In genomic region chr11:2270322-2271076, GRCh38 we compare ENCODE assay signal across 8 cellular contexts. TPM values are rescaled to one million over a fixed set of nuclear protein-coding genes. Genes with fewer than 3 reads are reported as not detected.
DNase-seq lines count a peak whose midpoint lies in the region; ATAC-seq, FAIRE-seq and TF ChIP-seq lines count a peak whose summit lies in the region.

ASCL2 (minus strand) TSS chr11:2270588; CDS start chr11:2270332, 256 bp downstream.

- H3K9me3 ChIP-seq in parathyroid adenoma (ENCODE audit: control insufficient read depth, low read length) (no peaks in the 10 kb centered on the region), kidney (ENCODE audit: control insufficient read depth in 1 of 2, low read length in 2 of 2) (no peaks in the 10 kb centered on the region)

- peaks cover 69% of the 10 kb centered on the region for H3K27me3 ChIP-seq in foreskin keratinocyte
- no peaks in the 10 kb centered on the region for H3K27me3 ChIP-seq in parathyroid adenoma (ENCODE audit: control insufficient read depth, insufficient read depth, low read length)

- CTCF ChIA-PET in RWPE1 (lab: Yijun Ruan, JAX), result interaction anchor here (0.5 to 1.4 kb wide), 12 partner anchors 28 to 150 kb away, joined by 3 to 7 read pairs (median 4); no protein-coding TSS in a partner anchor

- H3K36me3 ChIP-seq in parathyroid adenoma (ENCODE audit: control insufficient read depth, insufficient read depth, low read length) (no peaks in the 10 kb centered on the region), kidney (ENCODE audit: control insufficient read depth in 1 of 2, insufficient read depth in 2 of 2, low read length in 2 of 2) (no peaks in the 10 kb centered on the region)

- H3K27ac ChIP-seq in RWPE1 (peak within 1 kb of the TSS; percentile 89), foreskin keratinocyte (no peak within 1 kb of the TSS), parathyroid adenoma (no peak within 1 kb of the TSS), kidney (ENCODE audit: low read depth in 2 of 2, low read length in 2 of 2) (no peak within 1 kb of the TSS)

- intact Hi-C loops in kidney (cut with DNase I), result no loop called here

- H3K4me1 ChIP-seq in foreskin keratinocyte (no peaks in the 10 kb centered on the region), parathyroid adenoma (no peaks in the 10 kb centered on the region), kidney (ENCODE audit: control insufficient read depth in 1 of 2, insufficient read depth in 1 of 2, low read depth in 1 of 2, low read length in 2 of 2) (peaks cover 0 to 7% of the 10 kb centered on the region in 2 donors)

- no peaks in the 10 kb centered on the region for H3K79me2 ChIP-seq in parathyroid adenoma

- H3K4me2 ChIP-seq in parathyroid adenoma (ENCODE audit: low read length), result peak within 1 kb of the TSS; percentile 58

- ATAC-seq in foreskin keratinocyte (no peak), GM18868 (IDR thresholded peaks at IDR 0.05; ENCODE audit: unreplicated experiment) (no peak), HG02884 (IDR thresholded peaks at IDR 0.05; ENCODE audit: unreplicated experiment) (no peak)

- no peak within 1 kb of the TSS for H3K4me3 ChIP-seq in parathyroid adenoma (ENCODE audit: low read depth, low read length)
- peak within 1 kb of the TSS in 1 of 2 donors; percentile 41 for H3K4me3 ChIP-seq in kidney (ENCODE audit: low read length in 2 of 2)

- POLR2A ChIA-PET in RWPE1 (lab: Yijun Ruan, JAX; ENCODE audit: low non-redundant PET), result interaction anchor here (0.6 to 0.9 kb wide), 2 partner anchors 67 to 68 kb away, joined by 3 read pairs; no protein-coding TSS in a partner anchor

- no peak for FAIRE-seq in kidney (lab: Jason Lieb, UNC)

- H3K9ac ChIP-seq in parathyroid adenoma, result no peak within 1 kb of the TSS
- no peak within 1 kb of the TSS for H3K9ac ChIP-seq in kidney (ENCODE audit: low read length in 2 of 2)

- TF ChIP-seq CTCF in RWPE1 (conservative IDR thresholded peaks at IDR 0.05; ENCODE audit: low read depth) (no peak), foreskin keratinocyte (conservative IDR thresholded peaks at IDR 0.05) (no peak), parathyroid adenoma (IDR thresholded peaks at IDR 0.05) (no peak), kidney (IDR thresholded peaks at IDR 0.05; ENCODE audit: borderline replicate concordance, extremely low read depth, insufficient read depth) (no peak)

- peak within 1 kb of the TSS; percentile 46 for H2AFZ ChIP-seq in parathyroid adenoma

- DNase-seq in DMS53 (lab: John Stamatoyannopoulos, UW), result peak; percentile 88
- DNase-seq in RWPE1 (ENCODE audit: low spot score), result no peak
- DNase-seq in foreskin keratinocyte, result peak; percentile 16 to 19
- no peak for DNase-seq in AG08395 (ENCODE audit: low spot score)
- no peak for DNase-seq in kidney

RNA-seq across cellular contexts. Expression of gene ASCL2, which starts in this region (rescaled TPM):
- total RNA-seq in foreskin keratinocyte (0.21 TPM in 1 of 2 replicates, not detected in the other), kidney (5.0 TPM)
- polyA plus RNA-seq in foreskin keratinocyte (0.08 and 0.12 TPM in 2 replicates), kidney (ENCODE audit: insufficient read depth, low read depth, low replicate concordance) (1.2 TPM)

Comparison
In these comparisons a context has a peak if more than half of its experiments do, and no peak if none do; other contexts are left out.
1. Peak in DNase-seq in foreskin keratinocyte; RNA of the gene not detected or under 1 TPM.